7 cellular contexts compared by ENCODE assay signal in the genomic region with DNA sequence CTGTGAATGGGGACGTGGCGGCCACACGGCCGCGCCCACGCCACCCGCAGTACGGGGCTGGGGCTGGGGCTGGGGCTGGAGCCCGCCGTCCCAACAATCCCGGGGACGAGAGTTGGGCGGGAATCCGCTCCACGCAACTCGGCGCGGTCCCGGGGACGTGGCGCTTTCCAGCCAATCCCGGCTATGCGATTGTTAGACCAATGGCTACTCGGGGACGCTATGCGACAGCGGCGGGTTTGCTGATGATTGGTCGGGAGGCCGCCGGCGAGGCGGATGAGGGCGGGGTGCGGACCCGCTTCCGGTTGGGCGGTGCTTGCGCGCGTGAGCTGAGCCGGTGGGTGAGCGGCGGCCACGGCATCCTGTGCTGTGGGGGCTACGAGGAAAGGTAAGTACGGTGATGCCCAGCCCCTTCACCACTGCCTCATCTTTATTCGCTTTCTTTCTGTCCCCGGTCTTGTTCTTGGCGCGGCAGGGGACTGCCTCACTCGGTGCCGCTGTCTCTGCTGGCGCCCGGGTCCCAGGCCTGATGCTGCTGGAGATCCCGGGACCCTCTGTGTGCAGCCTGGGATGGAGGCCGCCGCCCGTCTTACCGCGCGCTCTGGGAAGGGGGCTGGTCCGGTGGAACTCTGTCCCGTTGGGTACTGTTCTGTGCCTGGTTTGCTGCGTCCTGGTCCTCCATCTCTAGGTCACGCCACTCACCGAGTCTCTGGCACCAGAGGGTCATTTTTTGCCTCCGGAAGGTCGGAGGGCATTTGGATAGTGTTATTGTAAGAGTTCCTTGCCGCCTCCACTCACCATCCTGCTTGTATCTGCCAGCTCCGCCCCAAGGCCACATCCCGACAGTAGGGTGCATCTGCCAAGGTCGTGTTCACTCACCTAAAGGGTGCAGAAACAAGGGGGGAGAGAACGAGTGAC.
DNase-seq lines count a peak whose midpoint lies in the region; ATAC-seq and TF ChIP-seq lines count a peak whose summit lies in the region.

A gene (plus strand): TSS at position 312 of the 915 bp plus-strand sequence. CDS start 9,225 bp downstream, outside the sequence.

- in situ Hi-C loops in astrocyte of the spinal cord (cut with HindIII; ENCODE audit: low sequenced_read_pairs): no loop called here

- peak within 1 kb of the TSS; percentile 97 for H3K4me3 ChIP-seq in astrocyte of the spinal cord (ENCODE audit: low read depth, low read length)

- ATAC-seq in GM18508 (IDR thresholded peaks at IDR 0.05; ENCODE audit: insufficient read depth, unreplicated experiment) (peak; percentile 90), HG03025 (IDR thresholded peaks at IDR 0.05; ENCODE audit: low FRiP score, unreplicated experiment) (peak; percentile 98)

- no peak for TF ChIP-seq CTCF in astrocyte of the spinal cord (IDR thresholded peaks at IDR 0.05; ENCODE audit: low read depth, low read length)

- DNase-seq in NCI-H2081 (lab: John Stamatoyannopoulos, UW): peak; percentile 97 to 99
- peak; percentile 83 for DNase-seq in T1000 (lab: John Stamatoyannopoulos, UW)
- DNase-seq in astrocyte of the spinal cord (ENCODE audit: low read depth, low spot score): peak; percentile 97
- peak; percentile 93 to 96 for DNase-seq in hippocampal formation (lab: John Stamatoyannopoulos, UW)
- DNase-seq in retina: peak; percentile 97

Comparison
In these comparisons a context has a peak if more than half of its experiments do, and no peak if none do; other contexts are left out.
1. Peak in every context shown above with its lines: DNase-seq, ATAC-seq and H3K4me3 ChIP-seq.